ENCODE assay signal across 1 cellular context in the genomic region with DNA sequence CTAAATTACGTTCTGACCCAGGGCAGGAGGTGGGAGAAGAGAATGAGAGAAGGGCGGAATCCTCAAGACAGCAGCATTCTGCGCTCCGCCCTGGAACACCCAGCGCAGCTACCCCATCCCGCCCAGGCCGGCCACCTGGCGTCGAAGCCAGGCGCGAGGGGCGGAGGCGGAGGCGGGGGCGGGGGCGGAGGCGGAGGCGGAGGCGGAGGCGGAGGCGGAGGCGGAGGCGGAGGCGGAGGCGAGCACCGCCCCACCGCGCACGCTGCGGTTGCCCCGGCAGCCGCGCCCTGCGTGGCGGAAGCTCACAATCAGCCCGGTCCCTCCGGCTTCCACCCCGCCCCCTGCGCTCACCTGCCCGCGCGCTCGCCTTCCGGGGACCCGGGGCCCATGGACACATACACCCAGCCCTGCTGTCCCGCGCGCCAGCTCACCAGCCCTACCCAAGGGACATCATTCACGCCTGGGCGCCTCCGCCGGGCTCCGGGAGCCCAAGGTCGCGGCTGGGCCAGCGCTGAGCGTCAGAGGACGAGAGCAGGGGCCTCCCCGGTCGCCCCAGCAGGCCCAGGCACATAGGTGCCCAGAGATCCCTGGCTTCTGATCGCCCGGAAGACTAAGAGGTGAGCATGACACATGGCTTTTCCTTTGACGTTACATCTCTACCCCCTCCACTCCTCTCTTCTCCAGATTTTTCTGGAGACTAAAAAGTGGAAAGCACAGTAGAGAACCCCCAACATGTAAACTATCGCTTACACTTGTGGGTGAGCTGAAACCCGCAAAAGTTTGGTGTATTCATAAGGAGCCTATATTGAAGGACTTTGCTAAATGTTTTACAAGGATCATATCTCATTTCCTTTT.
TF ChIP-seq lines count a peak whose summit lies in the region.

A gene (plus strand): TSS at position 271 of the 855 bp plus-strand sequence. CDS start 3,315 bp downstream, outside the sequence.

TF ChIP-seq in HepG2, 621 proteins besides CTCF, POLR2A, EP300 and RAD21 (continued from another document and continues in another):
- TF ChIP-seq DNMT1 (CRISPR knock-in tag; IDR thresholded peaks at IDR 0.05), result peak; percentile 84; the same call in 1 of the 2 replicates
- TF ChIP-seq ASH2L (IDR thresholded peaks at IDR 0.05; ENCODE audit: insufficient read length, low read depth, low read length), result peak; percentile 72
- peak; percentile 98 for TF ChIP-seq ZFX (CRISPR knock-in tag; IDR thresholded peaks at IDR 0.05; ENCODE audit: low read depth)
- TF ChIP-seq ZNF589 (CRISPR knock-in tag; conservative IDR thresholded peaks at IDR 0.05), result peak; percentile 74
- TF ChIP-seq ZNF788 (CRISPR knock-in tag; IDR thresholded peaks at IDR 0.05; ENCODE audit: borderline replicate concordance), result peak; percentile 95; the same call in 1 of the 2 replicates
- peak; percentile 75; the same call in 1 of the 2 replicates for TF ChIP-seq PCBP1 (IDR thresholded peaks at IDR 0.05; ENCODE audit: borderline replicate concordance, low read depth, low read length)
- TF ChIP-seq GZF1 (CRISPR knock-in tag; IDR thresholded peaks at IDR 0.05), result 0 out of 2 replicates have a peak, but pooled peaks have one; percentile 51
- no peak for TF ChIP-seq NR1H2 (CRISPR knock-in tag; IDR thresholded peaks at IDR 0.05; ENCODE audit: borderline replicate concordance, low read depth)
- no peak; the same call in 1 of the 2 replicates for TF ChIP-seq ZNF562 (CRISPR knock-in tag; IDR thresholded peaks at IDR 0.05; ENCODE audit: borderline replicate concordance)
- TF ChIP-seq ATF7 (IDR thresholded peaks at IDR 0.05), result no peak
- TF ChIP-seq ATF7 (CRISPR knock-in tag; IDR thresholded peaks at IDR 0.05), result peak; percentile 85
- TF ChIP-seq, protein P1, sequence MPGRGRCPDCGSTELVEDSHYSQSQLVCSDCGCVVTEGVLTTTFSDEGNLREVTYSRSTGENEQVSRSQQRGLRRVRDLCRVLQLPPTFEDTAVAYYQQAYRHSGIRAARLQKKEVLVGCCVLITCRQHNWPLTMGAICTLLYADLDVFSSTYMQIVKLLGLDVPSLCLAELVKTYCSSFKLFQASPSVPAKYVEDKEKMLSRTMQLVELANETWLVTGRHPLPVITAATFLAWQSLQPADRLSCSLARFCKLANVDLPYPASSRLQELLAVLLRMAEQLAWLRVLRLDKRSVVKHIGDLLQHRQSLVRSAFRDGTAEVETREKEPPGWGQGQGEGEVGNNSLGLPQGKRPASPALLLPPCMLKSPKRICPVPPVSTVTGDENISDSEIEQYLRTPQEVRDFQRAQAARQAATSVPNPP (CRISPR knock-in tag; IDR thresholded peaks at IDR 0.05), result peak; percentile 95
- TF ChIP-seq, protein P2, sequence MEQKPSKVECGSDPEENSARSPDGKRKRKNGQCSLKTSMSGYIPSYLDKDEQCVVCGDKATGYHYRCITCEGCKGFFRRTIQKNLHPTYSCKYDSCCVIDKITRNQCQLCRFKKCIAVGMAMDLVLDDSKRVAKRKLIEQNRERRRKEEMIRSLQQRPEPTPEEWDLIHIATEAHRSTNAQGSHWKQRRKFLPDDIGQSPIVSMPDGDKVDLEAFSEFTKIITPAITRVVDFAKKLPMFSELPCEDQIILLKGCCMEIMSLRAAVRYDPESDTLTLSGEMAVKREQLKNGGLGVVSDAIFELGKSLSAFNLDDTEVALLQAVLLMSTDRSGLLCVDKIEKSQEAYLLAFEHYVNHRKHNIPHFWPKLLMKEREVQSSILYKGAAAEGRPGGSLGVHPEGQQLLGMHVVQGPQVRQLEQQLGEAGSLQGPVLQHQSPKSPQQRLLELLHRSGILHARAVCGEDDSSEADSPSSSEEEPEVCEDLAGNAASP (CRISPR knock-in tag; IDR thresholded peaks at IDR 0.05; ENCODE audit: borderline replicate concordance), result peak; percentile 63
- TF ChIP-seq, protein P3, sequence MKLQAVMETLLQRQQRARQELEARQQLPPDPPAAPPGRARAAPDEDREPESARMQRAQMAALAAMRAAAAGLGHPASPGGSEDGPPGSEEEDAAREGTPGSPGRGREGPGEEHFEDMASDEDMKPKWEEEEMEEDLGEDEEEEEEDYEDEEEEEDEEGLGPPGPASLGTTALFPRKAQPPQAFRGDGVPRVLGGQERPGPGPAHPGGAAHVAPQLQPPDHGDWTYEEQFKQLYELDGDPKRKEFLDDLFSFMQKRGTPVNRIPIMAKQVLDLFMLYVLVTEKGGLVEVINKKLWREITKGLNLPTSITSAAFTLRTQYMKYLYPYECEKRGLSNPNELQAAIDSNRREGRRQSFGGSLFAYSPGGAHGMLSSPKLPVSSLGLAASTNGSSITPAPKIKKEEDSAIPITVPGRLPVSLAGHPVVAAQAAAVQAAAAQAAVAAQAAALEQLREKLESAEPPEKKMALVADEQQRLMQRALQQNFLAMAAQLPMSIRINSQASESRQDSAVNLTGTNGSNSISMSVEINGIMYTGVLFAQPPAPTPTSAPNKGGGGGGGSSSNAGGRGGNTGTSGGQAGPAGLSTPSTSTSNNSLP (IDR thresholded peaks at IDR 0.05; ENCODE audit: low read depth, low read length), result no peak
- TF ChIP-seq, protein P4, sequence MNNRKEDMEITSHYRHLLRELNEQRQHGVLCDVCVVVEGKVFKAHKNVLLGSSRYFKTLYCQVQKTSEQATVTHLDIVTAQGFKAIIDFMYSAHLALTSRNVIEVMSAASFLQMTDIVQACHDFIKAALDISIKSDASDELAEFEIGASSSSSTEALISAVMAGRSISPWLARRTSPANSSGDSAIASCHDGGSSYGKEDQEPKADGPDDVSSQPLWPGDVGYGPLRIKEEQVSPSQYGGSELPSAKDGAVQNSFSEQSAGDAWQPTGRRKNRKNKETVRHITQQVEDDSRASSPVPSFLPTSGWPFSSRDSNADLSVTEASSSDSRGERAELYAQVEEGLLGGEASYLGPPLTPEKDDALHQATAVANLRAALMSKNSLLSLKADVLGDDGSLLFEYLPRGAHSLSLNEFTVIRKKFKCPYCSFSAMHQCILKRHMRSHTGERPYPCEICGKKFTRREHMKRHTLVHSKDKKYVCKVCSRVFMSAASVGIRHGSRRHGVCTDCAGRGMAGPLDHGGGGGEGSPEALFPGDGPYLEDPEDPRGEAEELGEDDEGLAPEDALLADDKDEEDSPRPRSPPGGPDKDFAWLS (CRISPR knock-in tag; IDR thresholded peaks at IDR 0.05; ENCODE audit: borderline replicate concordance), result no peak
- peak; percentile 97 for TF ChIP-seq KDM2A (CRISPR knock-in tag; IDR thresholded peaks at IDR 0.05; ENCODE audit: borderline replicate concordance, low read depth)
- TF ChIP-seq POGZ (CRISPR knock-in tag; IDR thresholded peaks at IDR 0.05), result peak; percentile 93
- TF ChIP-seq ZNF367 (CRISPR knock-in tag; IDR thresholded peaks at IDR 0.05; ENCODE audit: borderline replicate concordance), result no peak
- TF ChIP-seq PHB2 (IDR thresholded peaks at IDR 0.05; ENCODE audit: partially characterized antibody), result no peak
- no peak for TF ChIP-seq NFIC (IDR thresholded peaks at IDR 0.05; ENCODE audit: low read length)
- TF ChIP-seq ZNF598 (CRISPR knock-in tag; IDR thresholded peaks at IDR 0.05; ENCODE audit: borderline replicate concordance), result peak; percentile 75; the same call in 1 of the 2 replicates
- no peak for TF ChIP-seq ZNF7 (CRISPR knock-in tag; IDR thresholded peaks at IDR 0.05)
- TF ChIP-seq SCMH1 (CRISPR knock-in tag; IDR thresholded peaks at IDR 0.05; ENCODE audit: borderline replicate concordance), result no peak
- TF ChIP-seq ZNF121 (CRISPR knock-in tag; IDR thresholded peaks at IDR 0.05), result no peak
- TF ChIP-seq IKZF1 (IDR thresholded peaks at IDR 0.05), result no peak
- TF ChIP-seq, protein P5, sequence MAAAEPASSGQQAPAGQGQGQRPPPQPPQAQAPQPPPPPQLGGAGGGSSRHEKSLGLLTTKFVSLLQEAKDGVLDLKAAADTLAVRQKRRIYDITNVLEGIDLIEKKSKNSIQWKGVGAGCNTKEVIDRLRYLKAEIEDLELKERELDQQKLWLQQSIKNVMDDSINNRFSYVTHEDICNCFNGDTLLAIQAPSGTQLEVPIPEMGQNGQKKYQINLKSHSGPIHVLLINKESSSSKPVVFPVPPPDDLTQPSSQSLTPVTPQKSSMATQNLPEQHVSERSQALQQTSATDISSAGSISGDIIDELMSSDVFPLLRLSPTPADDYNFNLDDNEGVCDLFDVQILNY (CRISPR knock-in tag; conservative IDR thresholded peaks at IDR 0.05), result peak; percentile 56; the same call in 1 of the 2 replicates
- peak; percentile 51; the same call in 1 of the 2 replicates for TF ChIP-seq ZSCAN20 (CRISPR knock-in tag; IDR thresholded peaks at IDR 0.05; ENCODE audit: borderline replicate concordance)
- TF ChIP-seq ZNF776 (CRISPR knock-in tag; IDR thresholded peaks at IDR 0.05), result peak; percentile 93; the same call in 1 of the 2 replicates
- peak; percentile 94 for TF ChIP-seq ZNF510 (CRISPR knock-in tag; IDR thresholded peaks at IDR 0.05; ENCODE audit: low read depth)
- TF ChIP-seq ZNF224 (CRISPR knock-in tag; IDR thresholded peaks at IDR 0.05), result peak; percentile 76; the same call in 1 of the 2 replicates
- TF ChIP-seq HDAC1 (CRISPR knock-in tag; IDR thresholded peaks at IDR 0.05), result peak; percentile 97
- TF ChIP-seq, protein P6, sequence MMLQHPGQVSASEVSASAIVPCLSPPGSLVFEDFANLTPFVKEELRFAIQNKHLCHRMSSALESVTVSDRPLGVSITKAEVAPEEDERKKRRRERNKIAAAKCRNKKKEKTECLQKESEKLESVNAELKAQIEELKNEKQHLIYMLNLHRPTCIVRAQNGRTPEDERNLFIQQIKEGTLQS (CRISPR knock-in tag; IDR thresholded peaks at IDR 0.05), result no peak
- peak; percentile 91 for TF ChIP-seq ZNF160 (CRISPR knock-in tag; IDR thresholded peaks at IDR 0.05)
- peak; percentile 91 for TF ChIP-seq SALL2 (CRISPR knock-in tag; IDR thresholded peaks at IDR 0.05)
- 0 out of 2 replicates have a peak, but pooled peaks have one; percentile 57 for TF ChIP-seq ZNF672 (CRISPR knock-in tag; IDR thresholded peaks at IDR 0.05)
- peak; percentile 49; the same call in 1 of the 2 replicates for TF ChIP-seq SP2 (CRISPR knock-in tag; IDR thresholded peaks at IDR 0.05)
- peak; percentile 65 for TF ChIP-seq YY1 (IDR thresholded peaks at IDR 0.05; ENCODE audit: insufficient read depth, insufficient replicate concordance, low read depth, low read length)
- TF ChIP-seq NFE2L1 (CRISPR knock-in tag; IDR thresholded peaks at IDR 0.05; ENCODE audit: borderline replicate concordance), result peak; percentile 73; the same call in 1 of the 2 replicates
- TF ChIP-seq PAF1 (CRISPR knock-in tag; IDR thresholded peaks at IDR 0.05), result no peak
- peak; percentile 79 for TF ChIP-seq RBM39 (IDR thresholded peaks at IDR 0.05; ENCODE audit: low read depth, low read length, poor library complexity, severe bottlenecking)
- TF ChIP-seq ZNF670 (CRISPR knock-in tag; IDR thresholded peaks at IDR 0.05; ENCODE audit: borderline replicate concordance), result peak; percentile 94; the same call in 1 of the 2 replicates
- TF ChIP-seq ZNF75D (CRISPR knock-in tag; IDR thresholded peaks at IDR 0.05; ENCODE audit: borderline replicate concordance), result no peak
- peak; percentile 93 for TF ChIP-seq SAFB2 (CRISPR knock-in tag; IDR thresholded peaks at IDR 0.05; ENCODE audit: borderline replicate concordance, low read depth)
- no peak for TF ChIP-seq ZNF775 (CRISPR knock-in tag; IDR thresholded peaks at IDR 0.05; ENCODE audit: borderline replicate concordance)
- TF ChIP-seq, protein P7, sequence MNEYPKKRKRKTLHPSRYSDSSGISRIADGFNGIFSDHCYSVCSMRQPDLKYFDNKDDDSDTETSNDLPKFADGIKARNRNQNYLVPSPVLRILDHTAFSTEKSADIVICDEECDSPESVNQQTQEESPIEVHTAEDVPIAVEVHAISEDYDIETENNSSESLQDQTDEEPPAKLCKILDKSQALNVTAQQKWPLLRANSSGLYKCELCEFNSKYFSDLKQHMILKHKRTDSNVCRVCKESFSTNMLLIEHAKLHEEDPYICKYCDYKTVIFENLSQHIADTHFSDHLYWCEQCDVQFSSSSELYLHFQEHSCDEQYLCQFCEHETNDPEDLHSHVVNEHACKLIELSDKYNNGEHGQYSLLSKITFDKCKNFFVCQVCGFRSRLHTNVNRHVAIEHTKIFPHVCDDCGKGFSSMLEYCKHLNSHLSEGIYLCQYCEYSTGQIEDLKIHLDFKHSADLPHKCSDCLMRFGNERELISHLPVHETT (CRISPR knock-in tag; conservative IDR thresholded peaks at IDR 0.05), result 0 out of 2 replicates have a peak, but pooled peaks have one; percentile 70
- TF ChIP-seq, protein P8, sequence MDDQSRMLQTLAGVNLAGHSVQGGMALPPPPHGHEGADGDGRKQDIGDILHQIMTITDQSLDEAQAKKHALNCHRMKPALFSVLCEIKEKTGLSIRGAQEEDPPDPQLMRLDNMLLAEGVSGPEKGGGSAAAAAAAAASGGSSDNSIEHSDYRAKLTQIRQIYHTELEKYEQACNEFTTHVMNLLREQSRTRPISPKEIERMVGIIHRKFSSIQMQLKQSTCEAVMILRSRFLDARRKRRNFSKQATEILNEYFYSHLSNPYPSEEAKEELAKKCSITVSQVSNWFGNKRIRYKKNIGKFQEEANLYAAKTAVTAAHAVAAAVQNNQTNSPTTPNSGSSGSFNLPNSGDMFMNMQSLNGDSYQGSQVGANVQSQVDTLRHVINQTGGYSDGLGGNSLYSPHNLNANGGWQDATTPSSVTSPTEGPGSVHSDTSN (CRISPR knock-in tag; IDR thresholded peaks at IDR 0.05; ENCODE audit: borderline replicate concordance), result no peak
- peak; percentile 94 for TF ChIP-seq ZNF543 (CRISPR knock-in tag; IDR thresholded peaks at IDR 0.05)
- peak; percentile 98 for TF ChIP-seq FOXC1 (CRISPR knock-in tag; IDR thresholded peaks at IDR 0.05; ENCODE audit: borderline replicate concordance)
- peak; percentile 55 for TF ChIP-seq RARA (CRISPR knock-in tag; IDR thresholded peaks at IDR 0.05)
- TF ChIP-seq, protein P9, sequence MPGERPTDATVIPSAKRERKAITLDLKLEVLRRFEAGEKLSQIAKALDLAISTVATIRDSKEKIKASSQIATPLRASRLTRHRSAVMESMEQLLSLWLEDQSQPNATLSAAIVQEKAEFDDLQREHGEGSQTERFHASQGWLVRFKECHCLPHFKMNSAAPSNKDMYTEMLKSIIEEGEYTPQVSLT (CRISPR knock-in tag; IDR thresholded peaks at IDR 0.05; ENCODE audit: borderline replicate concordance, low read depth), result no peak
- TF ChIP-seq MIXL1 (CRISPR knock-in tag; IDR thresholded peaks at IDR 0.05), result no peak
- TF ChIP-seq NFKBIZ (CRISPR knock-in tag; IDR thresholded peaks at IDR 0.05), result 0 out of 2 replicates have a peak, but pooled peaks have one; percentile 18
- no peak for TF ChIP-seq SMC3 (IDR thresholded peaks at IDR 0.05; ENCODE audit: low read length)
- TF ChIP-seq ZIK1 (CRISPR knock-in tag; IDR thresholded peaks at IDR 0.05; ENCODE audit: borderline replicate concordance, low read depth), result peak; percentile 72; the same call in 1 of the 2 replicates
- 0 out of 2 replicates have a peak, but pooled peaks have one; percentile 48 for TF ChIP-seq KLF13 (CRISPR knock-in tag; IDR thresholded peaks at IDR 0.05)
- TF ChIP-seq ZNF766 (CRISPR knock-in tag; IDR thresholded peaks at IDR 0.05; ENCODE audit: borderline replicate concordance), result no peak
- TF ChIP-seq SATB2 (CRISPR knock-in tag; IDR thresholded peaks at IDR 0.05), result 0 out of 2 replicates have a peak, but pooled peaks have one; percentile 18
- TF ChIP-seq ZNF468 (CRISPR knock-in tag; IDR thresholded peaks at IDR 0.05), result peak; percentile 82; the same call in 1 of the 2 replicates
- no peak for TF ChIP-seq MLLT10 (CRISPR knock-in tag; IDR thresholded peaks at IDR 0.05)
- TF ChIP-seq ZNF563 (CRISPR knock-in tag; IDR thresholded peaks at IDR 0.05), result peak; percentile 90; the same call in 1 of the 2 replicates
